18 cellular contexts compared by ENCODE assay signal in the genomic region with DNA sequence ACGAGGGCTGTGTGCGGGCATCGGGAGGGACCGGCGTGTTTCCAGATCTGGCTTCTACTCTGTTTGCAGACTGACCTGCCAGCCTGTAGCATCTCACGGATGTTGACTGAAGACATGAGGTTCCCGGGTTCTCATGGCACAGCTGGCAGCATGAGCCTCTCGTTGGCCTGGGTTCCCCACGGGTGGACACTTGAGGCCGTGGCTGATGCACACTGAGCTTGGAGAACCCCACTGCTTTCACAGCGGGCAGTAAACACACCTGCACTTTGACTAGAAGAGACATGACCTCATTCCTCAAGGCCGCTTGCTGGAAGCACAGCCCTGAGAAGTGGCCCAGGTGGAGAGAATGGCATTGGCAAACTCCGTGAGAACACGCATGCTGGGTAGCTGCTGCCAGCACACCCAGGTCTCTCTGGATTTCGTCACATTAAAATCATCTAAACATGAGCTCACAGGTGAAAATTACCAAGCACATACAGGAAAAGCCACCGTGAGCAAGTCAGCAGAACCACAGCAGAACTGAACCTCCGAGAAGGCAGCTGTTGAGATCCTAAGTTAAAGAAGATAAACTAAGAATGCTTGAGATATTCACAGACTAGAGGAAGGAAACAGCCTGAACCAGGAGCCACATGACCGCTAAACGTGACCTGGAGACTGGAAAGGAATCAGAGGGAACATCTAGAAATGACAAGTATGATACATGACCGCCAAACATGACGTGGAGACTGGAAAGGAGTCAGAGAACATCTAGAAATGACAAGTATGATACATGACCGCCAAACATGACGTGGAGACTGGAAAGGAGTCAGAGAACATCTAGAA. TPM values are rescaled to one million over a fixed set of nuclear protein-coding genes. Genes with fewer than 3 reads are reported as not detected.
A peak's percentile ranks its signal among the peaks of the same experiment; 100 is the strongest.
DNase-seq lines count a peak whose midpoint lies in the region; ATAC-seq and TF ChIP-seq lines count a peak whose summit lies in the region.
"Had no signal": no experiment of that assay in that cellular context is flagged by ENCODE, and none has a peak within 500 bp of the region (broad histone marks: within the 10 kb centered on the region; RNA-seq: fewer than 3 reads in every experiment).

No MANE protein-coding gene starts in this region.

- H3K4me3 ChIP-seq in heart left ventricle, result no peak overlapping the region
- H3K4me3 ChIP-seq in fibroblast of mammary gland (ENCODE audit: control insufficient read depth, low read depth, low read length), result no peak overlapping the region
- H3K4me3 ChIP-seq in osteoblast (ENCODE audit: insufficient read depth, low read length), result no peak overlapping the region
- H3K4me3 ChIP-seq in upper lobe of right lung, result no peak overlapping the region
- H3K4me3 ChIP-seq: BLaER1 had no signal

- no peak for TF ChIP-seq POLR2A in heart left ventricle (IDR thresholded peaks at IDR 0.05)

- DNase-seq in cardiac septum (ENCODE audit: low spot score), result peak; percentile 68
- no peak for DNase-seq in heart left ventricle
- DNase-seq in fibroblast of mammary gland (ENCODE audit: low read depth), result peak; percentile 73
- DNase-seq in osteoblast (ENCODE audit: insufficient read length, low spot score, missing footprints), result peak; percentile 35
- DNase-seq in upper lobe of right lung, result peak; percentile 41
- DNase-seq in activated CD4-positive, alpha-beta T cell treated with anti-CD3 and anti-CD28 coated beads, Interleukin-2, amount 50 U/mL, for 4 hours, result no peak
- DNase-seq in left colon, result no peak
- DNase-seq: CD8-positive, alpha-beta T cell; GOT3; KBM-7; NCI-H1048; NCI-H146; NCI-H2081; NCI-H510A; NCI-H774; PC-3 had no signal

- ATAC-seq in heart left ventricle, result no peak
- ATAC-seq in upper lobe of right lung, result no peak
- ATAC-seq in HG02852 (IDR thresholded peaks at IDR 0.05; ENCODE audit: unreplicated experiment), result no peak
- no peak for ATAC-seq in left colon
- ATAC-seq: CD8-positive, alpha-beta T cell; PC-3 had no signal

- H3K4me1 ChIP-seq in heart left ventricle (no peaks in the 10 kb centered on the region), osteoblast (ENCODE audit: insufficient read depth, low read length) (peaks cover 44% of the 10 kb centered on the region), upper lobe of right lung (no peaks in the 10 kb centered on the region)
- H3K4me1 ChIP-seq: BLaER1 had no signal

- 90 to 92% (median 90%) methylated on average over 18 to 23 of the region's 23 CpGs for WGBS in heart left ventricle, 4 donors

- peaks cover 4% of the 10 kb centered on the region for H4K20me1 ChIP-seq in osteoblast (ENCODE audit: insufficient read depth, low read length)

- H3K79me2 ChIP-seq in osteoblast (ENCODE audit: insufficient read depth, low read length), result peaks cover 22% of the 10 kb centered on the region

- H3K27ac ChIP-seq in heart left ventricle, result no peak overlapping the region
- H3K27ac ChIP-seq in osteoblast (ENCODE audit: low read depth, low read length), result peak overlapping the region; percentile 85
- no peak overlapping the region for H3K27ac ChIP-seq in upper lobe of right lung
- H3K27ac ChIP-seq: BLaER1 had no signal

- H3K9me3 ChIP-seq in heart left ventricle (no peaks in the 10 kb centered on the region), osteoblast (ENCODE audit: low read depth, low read length) (no peaks in the 10 kb centered on the region), upper lobe of right lung (no peaks in the 10 kb centered on the region)
- H3K9me3 ChIP-seq: BLaER1 had no signal

- TF ChIP-seq CTCF in heart left ventricle (IDR thresholded peaks at IDR 0.05) (no peak), fibroblast of mammary gland (conservative IDR thresholded peaks at IDR 0.05; ENCODE audit: control insufficient read depth, insufficient read depth, low read depth, low read length) (no peak), osteoblast (IDR thresholded peaks at IDR 0.05; ENCODE audit: extremely low read depth, low read depth, low read length) (no peak), upper lobe of right lung (IDR thresholded peaks at IDR 0.05) (no peak)

- intact Hi-C loops in cardiac septum (cut with DNase I) (no loop called here), heart left ventricle (cut with DNase I) (no loop called here), upper lobe of right lung (cut with DNase I) (no loop called here), left colon (cut with DNase I, micrococcal nuclease) (no loop called here)

- H3K4me2 ChIP-seq in osteoblast (ENCODE audit: insufficient read depth, low read length), result no peak overlapping the region
- H3K4me2 ChIP-seq: BLaER1 had no signal

- H3K27me3 ChIP-seq in heart left ventricle, result no peaks in the 10 kb centered on the region
- H3K27me3 ChIP-seq in osteoblast (ENCODE audit: insufficient read depth, low read length), result no peaks in the 10 kb centered on the region
- no peaks in the 10 kb centered on the region for H3K27me3 ChIP-seq in upper lobe of right lung
- H3K27me3 ChIP-seq: BLaER1 had no signal

- H2AFZ ChIP-seq in osteoblast (ENCODE audit: low read length), result no peak overlapping the region

- H3K36me3 ChIP-seq in heart left ventricle (peaks cover 0 to 81% (median 75%) of the 10 kb centered on the region in 9 donors), osteoblast (ENCODE audit: insufficient read depth, low read length) (peaks cover 38% of the 10 kb centered on the region), upper lobe of right lung (peaks cover 70% of the 10 kb centered on the region)

RNA-seq across cellular contexts. Expression of gene BNIP3, which starts 32.5 kb away (rescaled TPM):
- total RNA-seq in cardiac septum (112 TPM), heart left ventricle (100 to 1,000 TPM in 8 of 9 donors, 10 to 100 TPM in 1; 97.1 to 711 (median 130) TPM), osteoblast (53.0 and 112 TPM in 2 replicates), upper lobe of right lung (38.2 TPM), left colon (1 to 10 TPM; 4.7 to 9.4 TPM)
- 100 to 1,000 TPM in 1 of 2 donors, 10 to 100 TPM in 1; 48.1 to 119 TPM for polyA plus RNA-seq in heart left ventricle

RNA-seq across cellular contexts. Expression of gene PPP2R2D, which starts 48.4 kb away (rescaled TPM):
- total RNA-seq in cardiac septum (35.3 TPM), heart left ventricle (10 to 100 TPM; 29.4 to 43.4 (median 37.3) TPM), osteoblast (23.9 and 30.1 TPM in 2 replicates), upper lobe of right lung (28.3 TPM), left colon (10 to 100 TPM; 28.5 to 30.2 TPM)
- 10 to 100 TPM; 34.4 to 34.9 TPM for polyA plus RNA-seq in heart left ventricle

Comparison
In these comparisons a context has a peak if more than half of its experiments do, and no peak if none do; other contexts are left out.
1. DNase-seq: peak in cardiac septum (single experiment), fibroblast of mammary gland (single experiment), osteoblast (single experiment) and upper lobe of right lung (single experiment); none in heart left ventricle (0 of 5), activated CD4-positive, alpha-beta T cell treated with anti-CD3 and anti-CD28 coated beads, Interleukin-2, amount 50 U/mL, for 4 hours (0 of 2) and left colon (0 of 2).